In genomic region chr12:14619731-14620501, GRCh38 we compare ENCODE assay signal across 16 cellular contexts. TPM values are rescaled to one million over a fixed set of nuclear protein-coding genes. Genes with fewer than 3 reads are reported as not detected.
DNase-seq lines count a peak whose midpoint lies in the region; ATAC-seq and TF ChIP-seq lines count a peak whose summit lies in the region.
"Had no signal": no experiment of that assay in that cellular context is flagged by ENCODE, and none has a peak within 500 bp of the region (broad histone marks: within the 10 kb centered on the region; RNA-seq: fewer than 3 reads in every experiment).

No MANE protein-coding gene starts in this region.

- H3K9me3 ChIP-seq in HEK293 (ENCODE audit: control insufficient read depth, insufficient read depth, low read depth, low read length) (no peaks in the 10 kb centered on the region), mucosa of stomach (ENCODE audit: control insufficient read depth, low read length) (no peaks in the 10 kb centered on the region)
- H3K9me3 ChIP-seq: adrenal gland, SJCRH30, tibial artery had no signal

- H3K9me3 Mint-ChIP-seq in naive thymus-derived CD8-positive, alpha-beta T cell, result no peaks in the 10 kb centered on the region
- no peaks in the 10 kb centered on the region for H3K9me3 Mint-ChIP-seq in activated CD8-positive, alpha-beta T cell treated with anti-CD3 and anti-CD28 coated beads, Interleukin-2, amount 10 ng/mL, durations not matched to agents 7 days and 5 days (ENCODE audit: insufficient read depth)
- H3K9me3 Mint-ChIP-seq: activated CD8-positive, alpha-beta T cell treated with anti-CD3 and anti-CD28 coated beads for 36 hours had no signal

- no peak overlapping the region for H3K27ac ChIP-seq in HEK293 (ENCODE audit: extremely low read depth, low read depth, low read length)
- H3K27ac ChIP-seq: adrenal gland, SJCRH30, tibial artery had no signal

- no peak for DNase-seq in naive thymus-derived CD8-positive, alpha-beta T cell
- DNase-seq in HuH-7 (ENCODE audit: low spot score) (no peak), NCI-H226 (no peak)
- DNase-seq in activated CD8-positive, alpha-beta T cell treated with anti-CD3 and anti-CD28 coated beads, Interleukin-2, amount 10 ng/mL, durations not matched to agents 7 days and 5 days, result no peak
- DNase-seq: activated CD8-positive, alpha-beta T cell treated with anti-CD3 and anti-CD28 coated beads for 36 hours; NCI-H2029 treated with DMSO at 0.1 percent for 48 hours; tibial artery had no signal

- H3K4me3 ChIP-seq in HEK293 (ENCODE audit: low read depth, low read length), result no peak overlapping the region
- H3K4me3 ChIP-seq in mucosa of stomach (ENCODE audit: low read length), result no peak overlapping the region
- H3K4me3 ChIP-seq: adrenal gland, SJCRH30, tibial artery had no signal

- peak; percentile 74 for ATAC-seq in GM18861 (IDR thresholded peaks at IDR 0.05; ENCODE audit: unreplicated experiment)
- peak; percentile 45 for ATAC-seq in HG03520 (IDR thresholded peaks at IDR 0.05; ENCODE audit: unreplicated experiment)
- no peak for ATAC-seq in naive thymus-derived CD8-positive, alpha-beta T cell
- ATAC-seq in activated CD8-positive, alpha-beta T cell treated with anti-CD3 and anti-CD28 coated beads, Interleukin-2, amount 10 ng/mL, durations not matched to agents 7 days and 5 days, result no peak
- ATAC-seq: activated CD8-positive, alpha-beta T cell treated with anti-CD3 and anti-CD28 coated beads for 36 hours had no signal

- H3K4me1 Mint-ChIP-seq in naive thymus-derived CD8-positive, alpha-beta T cell, result peaks cover 0 to 13% (median 7%) of the 10 kb centered on the region in 4 donors
- H3K4me1 Mint-ChIP-seq in activated CD8-positive, alpha-beta T cell treated with anti-CD3 and anti-CD28 coated beads, Interleukin-2, amount 10 ng/mL, durations not matched to agents 7 days and 5 days (ENCODE audit: low read depth), result no peaks in the 10 kb centered on the region
- H3K4me1 Mint-ChIP-seq: CD4-positive, CD25-positive, alpha-beta regulatory T cell; neural crest cell had no signal

- no peaks in the 10 kb centered on the region for H3K36me3 ChIP-seq in HEK293 (ENCODE audit: control insufficient read depth in 2 of 2, insufficient read depth in 1 of 2, low read length in 2 of 2)
- no peaks in the 10 kb centered on the region for H3K36me3 ChIP-seq in mucosa of stomach (ENCODE audit: control insufficient read depth, insufficient read depth, low read length)
- H3K36me3 ChIP-seq: adrenal gland, SJCRH30, tibial artery had no signal

- H3K9ac ChIP-seq in mucosa of stomach (ENCODE audit: low read length), result peak overlapping the region; percentile 44

- no peaks in the 10 kb centered on the region for H3K36me3 Mint-ChIP-seq in naive thymus-derived CD8-positive, alpha-beta T cell
- no peaks in the 10 kb centered on the region for H3K36me3 Mint-ChIP-seq in activated CD8-positive, alpha-beta T cell treated with anti-CD3 and anti-CD28 coated beads, Interleukin-2, amount 10 ng/mL, durations not matched to agents 7 days and 5 days (ENCODE audit: low read depth)
- H3K36me3 Mint-ChIP-seq: CD4-positive, CD25-positive, alpha-beta regulatory T cell had no signal

- H3K4me1 ChIP-seq in HEK293 (ENCODE audit: control insufficient read depth, insufficient read depth, low read length) (no peaks in the 10 kb centered on the region), mucosa of stomach (ENCODE audit: control insufficient read depth, insufficient read depth, low read length) (peaks cover 19% of the 10 kb centered on the region)
- H3K4me1 ChIP-seq: adrenal gland, SJCRH30, tibial artery had no signal

- peak overlapping the region in 1 of 10 donors; percentile 11 for H3K27ac Mint-ChIP-seq in naive thymus-derived CD8-positive, alpha-beta T cell
- H3K27ac Mint-ChIP-seq in activated CD8-positive, alpha-beta T cell treated with anti-CD3 and anti-CD28 coated beads, Interleukin-2, amount 10 ng/mL, durations not matched to agents 7 days and 5 days, result no peak overlapping the region
- H3K27ac Mint-ChIP-seq: activated CD8-positive, alpha-beta T cell treated with anti-CD3 and anti-CD28 coated beads for 36 hours; CD4-positive, CD25-positive, alpha-beta regulatory T cell had no signal

- TF ChIP-seq CTCF in HEK293 (tag by site-specific recombination; IDR thresholded peaks at IDR 0.05), result no peak

- CTCF ChIA-PET in HEK293 (lab: Yijun Ruan, JAX), result interaction anchor here (0.5 to 4.6 kb wide), 9 partner anchors 8 to 457 kb away, joined by 3 to 27 read pairs (median 4); no protein-coding TSS in a partner anchor
- CTCF ChIA-PET in activated CD8-positive, alpha-beta T cell treated with anti-CD3 and anti-CD28 coated beads, Interleukin-2, amount 10 ng/mL, durations not matched to agents 7 days and 5 days (lab: Charles Lee), result interaction anchor here (0.9 to 2.8 kb wide), 2 partner anchors 11 to 382 kb away, joined by 3 to 17 read pairs; no protein-coding TSS in a partner anchor

- H3K27me3 Mint-ChIP-seq in naive thymus-derived CD8-positive, alpha-beta T cell, result peaks cover 0 to 19% (median 6%) of the 10 kb centered on the region in 5 donors
- peaks cover 3% of the 10 kb centered on the region for H3K27me3 Mint-ChIP-seq in activated CD8-positive, alpha-beta T cell treated with anti-CD3 and anti-CD28 coated beads, Interleukin-2, amount 10 ng/mL, durations not matched to agents 7 days and 5 days (ENCODE audit: low read depth)

- no peak overlapping the region for H3K4me3 Mint-ChIP-seq in naive thymus-derived CD8-positive, alpha-beta T cell
- H3K4me3 Mint-ChIP-seq in activated CD8-positive, alpha-beta T cell treated with anti-CD3 and anti-CD28 coated beads, Interleukin-2, amount 10 ng/mL, durations not matched to agents 7 days and 5 days, result no peak overlapping the region
- H3K4me3 Mint-ChIP-seq: activated CD8-positive, alpha-beta T cell treated with anti-CD3 and anti-CD28 coated beads for 36 hours; CD4-positive, CD25-positive, alpha-beta regulatory T cell; neural crest cell had no signal

- POLR2A ChIA-PET in HEK293 (lab: Yijun Ruan, JAX), result no interaction called here
- POLR2A ChIA-PET in naive thymus-derived CD8-positive, alpha-beta T cell (lab: Charles Lee), result no interaction called here
- POLR2A ChIA-PET in activated CD8-positive, alpha-beta T cell treated with anti-CD3 and anti-CD28 coated beads, Interleukin-2, amount 10 ng/mL, durations not matched to agents 7 days and 5 days (lab: Charles Lee), result no interaction called here

- H3K27me3 ChIP-seq in mucosa of stomach (ENCODE audit: control insufficient read depth, insufficient read depth, low read length), result no peaks in the 10 kb centered on the region
- H3K27me3 ChIP-seq: adrenal gland, SJCRH30, tibial artery had no signal

TF ChIP-seq in HEK293, 187 proteins besides CTCF, POLR2A, EP300 and RAD21:
- no peak for TF ChIP-seq ZNF391 (tag by site-specific recombination; IDR thresholded peaks at IDR 0.05; ENCODE audit: borderline replicate concordance, low read depth)
- no peak for TF ChIP-seq ZEB2 (tag by site-specific recombination; IDR thresholded peaks at IDR 0.05)
- no peak for TF ChIP-seq ZFP3 (tag by site-specific recombination; IDR thresholded peaks at IDR 0.05; ENCODE audit: low read depth)
- TF ChIP-seq ZSCAN30 (tag by site-specific recombination; IDR thresholded peaks at IDR 0.05), result no peak
- no peak for TF ChIP-seq ZSCAN18 (tag by site-specific recombination; IDR thresholded peaks at IDR 0.05)
- TF ChIP-seq ZNF16 (tag by site-specific recombination; IDR thresholded peaks at IDR 0.05; ENCODE audit: low read depth), result no peak
- TF ChIP-seq SCRT2 (tag by site-specific recombination; IDR thresholded peaks at IDR 0.05), result 0 out of 2 replicates have a peak, but pooled peaks have one; percentile 19
- no peak for TF ChIP-seq ZNF341 (tag by site-specific recombination; IDR thresholded peaks at IDR 0.05; ENCODE audit: low read depth)

RNA-seq across cellular contexts. Expression of gene PLBD1, which starts 52.2 kb away (rescaled TPM):
- total RNA-seq in naive thymus-derived CD8-positive, alpha-beta T cell, result under 1 TPM; 0.25 to 0.86 TPM
- polyA plus RNA-seq in naive thymus-derived CD8-positive, alpha-beta T cell, result 1 to 10 TPM in 1 of 3 donors, under 1 TPM in 1, not detected in 1; 0.82 to 1.2 TPM
- not detected for total RNA-seq in activated CD8-positive, alpha-beta T cell treated with anti-CD3 and anti-CD28 coated beads, Interleukin-2, amount 10 ng/mL, durations not matched to agents 7 days and 5 days
- total RNA-seq: CD4-positive, CD25-positive, alpha-beta regulatory T cell; HT1080; SJCRH30 had no signal

Comparison
In these comparisons a context has a peak if more than half of its experiments do, and no peak if none do; other contexts are left out.
1. ATAC-seq: peak in GM18861 (single experiment) and HG03520 (single experiment); none in naive thymus-derived CD8-positive, alpha-beta T cell (0 of 2) and activated CD8-positive, alpha-beta T cell treated with anti-CD3 and anti-CD28 coated beads, Interleukin-2, amount 10 ng/mL, durations not matched to agents 7 days and 5 days (single experiment).